22 cellular contexts compared by ENCODE assay signal in the genomic region with DNA sequence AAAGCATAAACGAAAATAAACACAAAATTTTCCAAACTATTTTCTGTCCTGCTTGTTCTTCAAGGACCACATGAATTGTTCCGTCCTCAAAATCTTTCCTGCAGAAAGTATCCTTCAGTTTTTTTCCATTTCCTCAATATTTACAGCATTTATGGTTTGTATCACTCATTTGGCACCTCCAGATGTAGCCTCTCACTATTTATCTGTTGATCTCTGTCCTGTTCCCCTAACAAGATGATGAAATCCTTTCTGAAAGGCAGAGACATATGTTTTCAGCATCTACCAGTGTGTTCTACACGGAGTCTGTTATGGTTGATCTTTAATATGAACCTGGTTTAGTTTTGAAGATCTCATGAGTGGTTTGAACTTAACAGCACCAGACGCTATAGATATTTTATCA.
DNase-seq lines count a peak whose midpoint lies in the region; TF ChIP-seq lines count a peak whose summit lies in the region.
"Had no signal": no experiment of that assay in that cellular context is flagged by ENCODE, and none has a peak within 500 bp of the region (broad histone marks: within the 10 kb centered on the region; RNA-seq: fewer than 3 reads in every experiment).

No MANE protein-coding gene starts in this region.

- no peaks in the 10 kb centered on the region for H3K36me3 Mint-ChIP-seq in endothelial cell (ENCODE audit: low read depth, unreplicated experiment)

- no peaks in the 10 kb centered on the region for H3K27me3 Mint-ChIP-seq in endothelial cell (ENCODE audit: unreplicated experiment)
- H3K27me3 Mint-ChIP-seq: CD4-positive, alpha-beta memory T cell had no signal

- H3K4me3 ChIP-seq in fibroblast of villous mesenchyme (ENCODE audit: low read depth, low read length), result no peak overlapping the region
- H3K4me3 ChIP-seq: A549 had no signal

- no peak for TF ChIP-seq CTCF in fibroblast of villous mesenchyme (IDR thresholded peaks at IDR 0.05; ENCODE audit: insufficient read depth, low read depth, low read length)
- TF ChIP-seq CTCF in endothelial cell (IDR thresholded peaks at IDR 0.05; ENCODE audit: unreplicated experiment), result no peak

- no peaks in the 10 kb centered on the region for H3K9me3 Mint-ChIP-seq in endothelial cell (ENCODE audit: unreplicated experiment)
- H3K9me3 Mint-ChIP-seq: T-helper 2 cell treated with Interferon-gamma antibody and Interleukin-4, amounts not matched to agents 5 μg/mL and 100 μg/mL, for 36 hours had no signal

- no peak overlapping the region for H3K27ac Mint-ChIP-seq in endothelial cell (ENCODE audit: unreplicated experiment)
- H3K27ac Mint-ChIP-seq: CD4-positive, alpha-beta memory T cell; T-helper 2 cell treated with Interferon-gamma antibody and Interleukin-4, amounts not matched to agents 5 μg/mL and 100 μg/mL, for 36 hours had no signal

- H3K4me1 Mint-ChIP-seq in endothelial cell (ENCODE audit: unreplicated experiment), result no peaks in the 10 kb centered on the region
- H3K4me1 Mint-ChIP-seq: CD4-positive, alpha-beta memory T cell had no signal

- DNase-seq in GM04504 (ENCODE audit: low read depth), result peak; percentile 5
- DNase-seq in NCI-H1694 treated with DMSO at 0.1 percent for 48 hours (lab: John Stamatoyannopoulos, UW), result peak; percentile 51
- peak; percentile 86 for DNase-seq in SK-N-DZ (ENCODE audit: low spot score)
- DNase-seq in fibroblast of villous mesenchyme (ENCODE audit: low read depth), result peak; percentile 55
- DNase-seq in endothelial cell (ENCODE audit: low spot score), result no peak
- no peak for DNase-seq in NCI-H2107 treated with DMSO at 0.1 percent for 48 hours (lab: John Stamatoyannopoulos, UW; ENCODE audit: unreplicated experiment)
- no peak for DNase-seq in NCI-H1436 (lab: John Stamatoyannopoulos, UW)
- DNase-seq: C1 segment of cervical spinal cord; CD4-positive, alpha-beta memory T cell; COR-L47; DMS79; EL; GDM1; Karpas-422; MV-4-11; NCI-H187; NCI-H2081 treated with DMSO at 0.1 percent for 48 hours; NCI-H446; PC-3; T-helper 1 cell had no signal

- H3K4me3 Mint-ChIP-seq in endothelial cell (ENCODE audit: unreplicated experiment), result no peak overlapping the region
- H3K4me3 Mint-ChIP-seq: CD4-positive, alpha-beta memory T cell; T-helper 2 cell treated with Interferon-gamma antibody and Interleukin-4, amounts not matched to agents 5 μg/mL and 100 μg/mL, for 36 hours had no signal

Comparison
In these comparisons a context has a peak if more than half of its experiments do, and no peak if none do; other contexts are left out.
1. DNase-seq: peak in GM04504 (single experiment), NCI-H1694 treated with DMSO at 0.1 percent for 48 hours (single experiment), SK-N-DZ (single experiment) and fibroblast of villous mesenchyme (single experiment); none in endothelial cell (single experiment), NCI-H2107 treated with DMSO at 0.1 percent for 48 hours (single experiment) and NCI-H1436 (single experiment).